In the genomic region with DNA sequence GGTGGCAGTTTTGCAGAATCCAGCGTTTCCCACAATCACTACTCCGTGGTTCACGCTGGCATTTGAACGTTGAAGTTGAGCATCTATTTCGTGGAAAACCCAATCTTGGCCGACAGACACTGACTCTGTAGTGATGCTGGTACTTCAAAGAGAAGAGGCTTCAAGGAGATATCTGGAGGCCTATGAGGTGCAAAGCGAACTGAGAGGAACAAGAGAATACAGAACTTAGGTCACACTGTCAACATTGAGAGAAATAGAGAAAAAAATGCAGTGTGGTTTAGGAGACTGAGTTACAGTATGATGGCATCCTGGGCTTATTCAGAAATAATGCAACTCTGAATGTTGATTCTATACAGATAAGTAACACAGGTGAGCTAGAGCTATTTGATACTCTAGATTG, we compare ENCODE assay signal across 30 cellular contexts. TPM values are rescaled to one million over a fixed set of nuclear protein-coding genes. Genes with fewer than 3 reads are reported as not detected.
DNase-seq lines count a peak whose midpoint lies in the region; ATAC-seq, FAIRE-seq and TF ChIP-seq lines count a peak whose summit lies in the region.
"Had no signal": no experiment of that assay in that cellular context is flagged by ENCODE, and none has a peak within 500 bp of the region (broad histone marks: within the 10 kb centered on the region; RNA-seq: fewer than 3 reads in every experiment).

No MANE protein-coding gene starts in this region.

- H3K4me1 Mint-ChIP-seq in immature natural killer cell = peaks cover 12 to 14% of the 10 kb centered on the region in 2 donors

- TF ChIP-seq POLR2A in HepG2 (IDR thresholded peaks at IDR 0.05; ENCODE audit: insufficient read depth in 1 of 2, low read depth in 2 of 2, low read length in 2 of 2) = no peak
- no peak for TF ChIP-seq POLR2A in right lobe of liver (IDR thresholded peaks at IDR 0.05)
- no peak for TF ChIP-seq POLR2A in spleen (IDR thresholded peaks at IDR 0.05)

- FAIRE-seq in HepG2 (lab: Jason Lieb, UNC) = no peak
- FAIRE-seq: A204.1, GM12878, GM12892, GM18507 had no signal

- H3K27ac ChIP-seq in HepG2 (ENCODE audit: extremely low read length, insufficient read depth, low read length) = no peak overlapping the region
- no peak overlapping the region for H3K27ac ChIP-seq in right lobe of liver
- no peak overlapping the region for H3K27ac ChIP-seq in spleen
- H3K27ac ChIP-seq: BLaER1 had no signal

- no peak overlapping the region for H3K4me2 ChIP-seq in HepG2 (ENCODE audit: low read depth, low read length)
- H3K4me2 ChIP-seq: BLaER1 had no signal

- H3K9ac ChIP-seq in HepG2 (ENCODE audit: insufficient read depth, low read depth, low read length) = no peak overlapping the region
- H3K9ac ChIP-seq: BLaER1 had no signal

- H3K27me3 ChIP-seq in HepG2 (ENCODE audit: control insufficient read depth in 1 of 2, insufficient read depth in 2 of 2, low read length in 2 of 2) (no peaks in the 10 kb centered on the region), right lobe of liver (no peaks in the 10 kb centered on the region), spleen (replicated peaks in 1 of 7) (peaks cover 0 to 17% (median 0%) of the 10 kb centered on the region in 7 donors)
- H3K27me3 ChIP-seq: BLaER1 had no signal

- WGBS in HepG2 (ENCODE audit: low lambda C conversion rate) = 79% methylated on average over 7 of the region's 7 CpGs
- 88% methylated on average over 7 of the region's 7 CpGs for WGBS in right lobe of liver (ENCODE audit: insufficient coverage, low coverage, low lambda C conversion rate, missing lambda C conversion rate)
- 84 to 95% (median 92%) methylated on average over 7 of the region's 7 CpGs for WGBS in spleen, 5 donors

- H3K9me3 Mint-ChIP-seq in immature natural killer cell = no peaks in the 10 kb centered on the region
- H3K9me3 Mint-ChIP-seq: CD4-positive, CD25-positive, alpha-beta regulatory T cell; CD8-positive, alpha-beta memory T cell had no signal

- in situ Hi-C loops in HepG2 (cut with HindIII; ENCODE audit: extremely low pct_ligation_motif_present, low pct_unique_long_range_greater_than_20kb) = loop anchor here (25.0 kb wide), 1 partner anchor 522 kb away; the partner anchor contains the start of gene ZNHIT3

- H3K27me3 Mint-ChIP-seq in immature natural killer cell (ENCODE audit: low read depth in 3 of 3) = peaks cover 0 to 3% (median 0%) of the 10 kb centered on the region in 3 donors
- H3K27me3 Mint-ChIP-seq: CD8-positive, alpha-beta memory T cell had no signal

- peak overlapping the region; percentile 68 for H2AFZ ChIP-seq in HepG2 (ENCODE audit: low read length)

- no peaks in the 10 kb centered on the region for H3K36me3 ChIP-seq in HepG2 (replicated peaks in 1 of 2; ENCODE audit: control insufficient read depth in 1 of 2, insufficient read depth in 2 of 2, low read length in 2 of 2)
- H3K36me3 ChIP-seq in right lobe of liver = no peaks in the 10 kb centered on the region
- no peaks in the 10 kb centered on the region for H3K36me3 ChIP-seq in spleen
- H3K36me3 ChIP-seq: BE2C, BLaER1 had no signal

- peaks cover 3 to 21% (median 7%) of the 10 kb centered on the region in 3 donors for H3K36me3 Mint-ChIP-seq in immature natural killer cell
- H3K36me3 Mint-ChIP-seq: CD14-positive monocyte; CD4-positive, alpha-beta memory T cell; CD4-positive, CD25-positive, alpha-beta regulatory T cell had no signal

- no peak overlapping the region for H3K4me3 ChIP-seq in HepG2 (replicated peaks in 1 of 3; ENCODE audit: insufficient read depth in 1 of 3, low read depth in 2 of 3, low read length in 3 of 3)
- no peak overlapping the region for H3K4me3 ChIP-seq in right lobe of liver
- H3K4me3 ChIP-seq in spleen = no peak overlapping the region
- H3K4me3 ChIP-seq: BLaER1, GM12878 had no signal

- intact Hi-C loops in HepG2 (cut with micrococcal nuclease; ENCODE audit: unreplicated experiment) (no loop called here), right lobe of liver (cut with DNase I) (loop anchor here in 1 of 2 donors (5.0 kb wide), 1 partner anchor 182 kb away; no protein-coding TSS in a partner anchor), spleen (cut with DNase I; ENCODE audit: low total_unique reads) (no loop called here), Right ventricle myocardium inferior (cut with DNase I) (no loop called here)

- H3K27ac Mint-ChIP-seq in immature natural killer cell = peak overlapping the region in 4 of 6 donors; percentile 1 to 55 (median 12)
- H3K27ac Mint-ChIP-seq: CD14-positive monocyte; CD4-positive, alpha-beta memory T cell; CD4-positive, CD25-positive, alpha-beta regulatory T cell had no signal

- DNase-seq in HepG2 (ENCODE audit: low spot score) (no peak), right lobe of liver (no peak), immature natural killer cell (no peak), spleen (no peak), Right ventricle myocardium inferior (ENCODE audit: missing footprints) (no peak)
- DNase-seq: 8988T; ACHN; BE2C; C1 segment of cervical spinal cord; CD4-positive, alpha-beta memory T cell; CD4-positive, CD25-positive, alpha-beta regulatory T cell; CD8-positive, alpha-beta memory T cell; COR-L47; DMS 273 treated with DMSO at 0.1 percent for 48 hours; DMS153; DMS53; DMS79; DND-41; EL; GDM1 had no signal

- TF ChIP-seq RAD21 in HepG2 (CRISPR knock-in tag; IDR thresholded peaks at IDR 0.05) = no peak

- ATAC-seq in HepG2 = no peak
- no peak for ATAC-seq in right lobe of liver
- ATAC-seq in Right ventricle myocardium inferior = no peak
- ATAC-seq: GM12878 had no signal

- no peak overlapping the region for H3K4me3 Mint-ChIP-seq in immature natural killer cell
- H3K4me3 Mint-ChIP-seq: CD14-positive monocyte; CD4-positive, alpha-beta memory T cell; CD4-positive, CD25-positive, alpha-beta regulatory T cell; CD8-positive, alpha-beta memory T cell had no signal

- TF ChIP-seq EP300 in HepG2 (IDR thresholded peaks at IDR 0.05; ENCODE audit: low read depth in 2 of 2, low read length in 2 of 2) (no peak), HepG2 (CRISPR knock-in tag; IDR thresholded peaks at IDR 0.05; ENCODE audit: borderline replicate concordance) (no peak)

- BruUV-seq in HepG2 (replicated peaks; lab: Mats Ljungman, UMichigan) = no TSS peak

- no peaks in the 10 kb centered on the region for H4K20me1 ChIP-seq in HepG2 (ENCODE audit: insufficient read depth, low read length)
- H4K20me1 ChIP-seq: BLaER1 had no signal

- no peaks in the 10 kb centered on the region for H3K79me2 ChIP-seq in HepG2 (ENCODE audit: insufficient read depth, low read length)

- CTCF ChIA-PET in HepG2 (lab: Yijun Ruan, JAX; ENCODE audit: low intra/inter-chr PET ratio, low total read pairs) = no interaction called here

- TF ChIP-seq CTCF in HepG2 (CRISPR knock-in tag; IDR thresholded peaks at IDR 0.05) (no peak), right lobe of liver (IDR thresholded peaks at IDR 0.05) (no peak), spleen (IDR thresholded peaks at IDR 0.05 in 8 of 11, conservative IDR thresholded peaks at IDR 0.05 in 3 of 11) (no peak)

- POLR2A ChIA-PET in HepG2 (lab: Yijun Ruan, JAX) = no interaction called here

- H3K4me1 ChIP-seq in HepG2 (ENCODE audit: insufficient read depth, low read length) (peaks cover 24% of the 10 kb centered on the region), right lobe of liver (peaks cover 0 to 11% (median 7%) of the 10 kb centered on the region in 4 donors), spleen (peaks cover 0 to 8% (median 5%) of the 10 kb centered on the region in 6 donors)
- H3K4me1 ChIP-seq: BE2C, BLaER1 had no signal

- H3K9me3 ChIP-seq in HepG2 (ENCODE audit: low read length) = no peaks in the 10 kb centered on the region
- no peaks in the 10 kb centered on the region for H3K9me3 ChIP-seq in right lobe of liver
- no peaks in the 10 kb centered on the region for H3K9me3 ChIP-seq in spleen
- H3K9me3 ChIP-seq: BE2C, BLaER1 had no signal

RNA-seq across cellular contexts. Expression of gene CCL16, which starts 16.0 kb away (rescaled TPM):
- total RNA-seq in HepG2 (2016; rRNA removed; fragmentation: Illumina TruSeq; extraction: Trizol) = 0.51 and 2.0 TPM in 2 replicates
- total RNA-seq in HepG2 (2016; cell fraction: cytosol; rRNA removed; fragmentation: Illumina TruSeq; extraction: Trizol; ENCODE audit: low read depth) = 0.62 and 0.91 TPM in 2 replicates
- total RNA-seq in HepG2 (2016; cell fraction: insoluble cytoplasmic fraction; rRNA removed; fragmentation: Illumina TruSeq; extraction: Trizol) = 0.71 and 2.3 TPM in 2 replicates
- total RNA-seq in HepG2 (2016; cell fraction: membrane; rRNA removed; fragmentation: Illumina TruSeq; extraction: Trizol) = 0.55 and 0.83 TPM in 2 replicates
- total RNA-seq in HepG2 (2016; cell fraction: nucleus; rRNA removed; fragmentation: Illumina TruSeq; extraction: Trizol) = 1.7 and 2.2 TPM in 2 replicates
- 14.7 and 17.7 TPM in 2 replicates for polyA plus RNA-seq in HepG2 (2011; rRNA removed)
- polyA plus RNA-seq in HepG2 (2011; cell fraction: cytosol; rRNA removed) = 17.4 and 19.0 TPM in 2 replicates
- polyA plus RNA-seq in HepG2 (2011; cell fraction: nucleus; rRNA removed) = 6.6 and 8.9 TPM in 2 replicates
- 7.1 and 20.8 TPM in 2 replicates for polyA plus RNA-seq in HepG2 (2012)
- polyA plus RNA-seq in HepG2 (2016; cell fraction: cytosol; fragmentation: Illumina TruSeq; extraction: Trizol; ENCODE audit: low read depth) = 0.47 and 0.55 TPM in 2 replicates
- 0.69 and 1.0 TPM in 2 replicates for polyA plus RNA-seq in HepG2 (2016; cell fraction: insoluble cytoplasmic fraction; fragmentation: Illumina TruSeq; extraction: Trizol; ENCODE audit: low read depth)
- 0.35 and 0.84 TPM in 2 replicates for polyA plus RNA-seq in HepG2 (2016; cell fraction: membrane; fragmentation: Illumina TruSeq; extraction: Trizol; ENCODE audit: low read depth)
- polyA plus RNA-seq in HepG2 (2016; cell fraction: nucleus; fragmentation: Illumina TruSeq; extraction: Trizol; ENCODE audit: insufficient read depth, low read depth) = 2.5 and 2.7 TPM in 2 replicates
- polyA minus RNA-seq in HepG2 (2011; rRNA and poly(A)+ RNA removed; ENCODE audit: low replicate concordance) = 11.6 TPM in 1 of 2 replicates, not detected in the other
- polyA minus RNA-seq in HepG2 (2011; cell fraction: cytosol; rRNA and poly(A)+ RNA removed) = 6.2 and 9.4 TPM in 2 replicates
- 7.7 and 11.8 TPM in 2 replicates for polyA minus RNA-seq in HepG2 (2011; cell fraction: nucleus; rRNA and poly(A)+ RNA removed)
- total RNA-seq in right lobe of liver = 10 to 100 TPM; 26.5 to 52.6 (median 36.5) TPM
- not detected for polyA plus RNA-seq in immature natural killer cell
- total RNA-seq in spleen = 1 to 10 TPM in 6 of 7 donors, under 1 TPM in 1; 0.32 to 8.4 (median 1.9) TPM
- polyA plus RNA-seq in spleen = 1 to 10 TPM in 1 of 3 donors, under 1 TPM in 2; 0.27 to 1.7 (median 0.37) TPM
- total RNA-seq in Right ventricle myocardium inferior = not detected
- total RNA-seq: A673; CD4-positive, alpha-beta memory T cell; CD4-positive, CD25-positive, alpha-beta regulatory T cell; CD8-positive, alpha-beta memory T cell; Daoy; G401; GM12878 had no signal
- polyA plus RNA-seq: AG04450; CD14-positive monocyte; CD4-positive, alpha-beta memory T cell; CD4-positive, CD25-positive, alpha-beta regulatory T cell; CD8-positive, alpha-beta memory T cell; GM12878 had no signal

RNA-seq across cellular contexts. Expression of gene CCL14, which starts 21.3 kb away (rescaled TPM):
- 1.1 and 1.3 TPM in 2 replicates for total RNA-seq in HepG2 (2016; rRNA removed; fragmentation: Illumina TruSeq; extraction: Trizol)
- 0.18 and 0.61 TPM in 2 replicates for total RNA-seq in HepG2 (2016; cell fraction: cytosol; rRNA removed; fragmentation: Illumina TruSeq; extraction: Trizol; ENCODE audit: low read depth)
- 0.06 and 1.2 TPM in 2 replicates for total RNA-seq in HepG2 (2016; cell fraction: insoluble cytoplasmic fraction; rRNA removed; fragmentation: Illumina TruSeq; extraction: Trizol)
- total RNA-seq in HepG2 (2016; cell fraction: membrane; rRNA removed; fragmentation: Illumina TruSeq; extraction: Trizol) = 0.14 and 0.49 TPM in 2 replicates
- 0.99 and 1.9 TPM in 2 replicates for total RNA-seq in HepG2 (2016; cell fraction: nucleus; rRNA removed; fragmentation: Illumina TruSeq; extraction: Trizol)
- polyA plus RNA-seq in HepG2 (2011; rRNA removed) = 0.86 and 1.7 TPM in 2 replicates
- 0.12 and 0.14 TPM in 2 replicates for polyA plus RNA-seq in HepG2 (2011; cell fraction: cytosol; rRNA removed)
- polyA plus RNA-seq in HepG2 (2011; cell fraction: nucleus; rRNA removed) = 3.6 and 3.7 TPM in 2 replicates
- 0.76 and 1.3 TPM in 2 replicates for polyA plus RNA-seq in HepG2 (2012)
- polyA plus RNA-seq in HepG2 (2016; cell fraction: cytosol; fragmentation: Illumina TruSeq; extraction: Trizol; ENCODE audit: low read depth) = 0.41 and 0.44 TPM in 2 replicates
- 0.74 TPM in 1 of 2 replicates, not detected in the other for polyA plus RNA-seq in HepG2 (2016; cell fraction: insoluble cytoplasmic fraction; fragmentation: Illumina TruSeq; extraction: Trizol; ENCODE audit: low read depth)
- polyA plus RNA-seq in HepG2 (2016; cell fraction: membrane; fragmentation: Illumina TruSeq; extraction: Trizol; ENCODE audit: low read depth) = 0.05 TPM in 1 of 2 replicates, not detected in the other
- 1.6 and 4.2 TPM in 2 replicates for polyA plus RNA-seq in HepG2 (2016; cell fraction: nucleus; fragmentation: Illumina TruSeq; extraction: Trizol; ENCODE audit: insufficient read depth, low read depth)
- 2.0 TPM in 1 of 2 replicates, not detected in the other for polyA minus RNA-seq in HepG2 (2011; rRNA and poly(A)+ RNA removed; ENCODE audit: low replicate concordance)
- not detected in 2 replicates for polyA minus RNA-seq in HepG2 (2011; cell fraction: cytosol; rRNA and poly(A)+ RNA removed)
- 4.8 and 5.7 TPM in 2 replicates for polyA minus RNA-seq in HepG2 (2011; cell fraction: nucleus; rRNA and poly(A)+ RNA removed)
- 100 to 1,000 TPM in 1 of 6 experiments, 10 to 100 TPM in 4, 1 to 10 TPM in 1; 8.9 to 130 (median 30.7) TPM for total RNA-seq in right lobe of liver
- polyA plus RNA-seq in immature natural killer cell = not detected
- 1,000 to 10,000 TPM in 1 of 7 donors, 100 to 1,000 TPM in 6; 279 to 1,219 (median 345) TPM for total RNA-seq in spleen
- 100 to 1,000 TPM in 2 of 3 donors, 10 to 100 TPM in 1; 72.3 to 262 (median 220) TPM for polyA plus RNA-seq in spleen
- 10.3 TPM for total RNA-seq in Right ventricle myocardium inferior
- total RNA-seq: A673; CD4-positive, alpha-beta memory T cell; CD4-positive, CD25-positive, alpha-beta regulatory T cell; CD8-positive, alpha-beta memory T cell; Daoy; G401; GM12878 had no signal
- polyA plus RNA-seq: AG04450; CD14-positive monocyte; CD4-positive, alpha-beta memory T cell; CD4-positive, CD25-positive, alpha-beta regulatory T cell; CD8-positive, alpha-beta memory T cell; GM12878 had no signal

RNA-seq across cellular contexts. Expression of gene LYZL6, which starts 21.8 kb away (rescaled TPM):
- not detected in 2 replicates for total RNA-seq in HepG2 (2016; rRNA removed; fragmentation: Illumina TruSeq; extraction: Trizol)
- not detected in 2 replicates for total RNA-seq in HepG2 (2016; cell fraction: cytosol; rRNA removed; fragmentation: Illumina TruSeq; extraction: Trizol; ENCODE audit: low read depth)
- not detected in 2 replicates for total RNA-seq in HepG2 (2016; cell fraction: insoluble cytoplasmic fraction; rRNA removed; fragmentation: Illumina TruSeq; extraction: Trizol)
- total RNA-seq in HepG2 (2016; cell fraction: membrane; rRNA removed; fragmentation: Illumina TruSeq; extraction: Trizol) = not detected in 2 replicates
- not detected in 2 replicates for total RNA-seq in HepG2 (2016; cell fraction: nucleus; rRNA removed; fragmentation: Illumina TruSeq; extraction: Trizol)
- not detected in 2 replicates for polyA plus RNA-seq in HepG2 (2011; rRNA removed)
- polyA plus RNA-seq in HepG2 (2011; cell fraction: cytosol; rRNA removed) = not detected in 2 replicates
- polyA plus RNA-seq in HepG2 (2011; cell fraction: nucleus; rRNA removed) = not detected in 2 replicates
- not detected in 2 replicates for polyA plus RNA-seq in HepG2 (2012)
- not detected in 2 replicates for polyA plus RNA-seq in HepG2 (2016; cell fraction: cytosol; fragmentation: Illumina TruSeq; extraction: Trizol; ENCODE audit: low read depth)
- polyA plus RNA-seq in HepG2 (2016; cell fraction: insoluble cytoplasmic fraction; fragmentation: Illumina TruSeq; extraction: Trizol; ENCODE audit: low read depth) = not detected in 2 replicates
- polyA plus RNA-seq in HepG2 (2016; cell fraction: membrane; fragmentation: Illumina TruSeq; extraction: Trizol; ENCODE audit: low read depth) = not detected in 2 replicates
- not detected in 2 replicates for polyA plus RNA-seq in HepG2 (2016; cell fraction: nucleus; fragmentation: Illumina TruSeq; extraction: Trizol; ENCODE audit: insufficient read depth, low read depth)
- not detected in 2 replicates for polyA minus RNA-seq in HepG2 (2011; rRNA and poly(A)+ RNA removed; ENCODE audit: low replicate concordance)
- polyA minus RNA-seq in HepG2 (2011; cell fraction: cytosol; rRNA and poly(A)+ RNA removed) = not detected in 2 replicates
- not detected in 2 replicates for polyA minus RNA-seq in HepG2 (2011; cell fraction: nucleus; rRNA and poly(A)+ RNA removed)
- total RNA-seq in right lobe of liver = not detected
- polyA plus RNA-seq in immature natural killer cell = not detected
- total RNA-seq in spleen = not detected
- not detected for polyA plus RNA-seq in spleen
- not detected for total RNA-seq in Right ventricle myocardium inferior
- total RNA-seq: A673; CD4-positive, alpha-beta memory T cell; CD4-positive, CD25-positive, alpha-beta regulatory T cell; CD8-positive, alpha-beta memory T cell; Daoy; G401; GM12878 had no signal
- polyA plus RNA-seq: AG04450; CD14-positive monocyte; CD4-positive, alpha-beta memory T cell; CD4-positive, CD25-positive, alpha-beta regulatory T cell; CD8-positive, alpha-beta memory T cell; GM12878 had no signal

RNA-seq across cellular contexts. Expression of gene RDM1, which starts 34.7 kb away (rescaled TPM):
- total RNA-seq in HepG2 (2016; rRNA removed; fragmentation: Illumina TruSeq; extraction: Trizol) (0.40 TPM in 1 of 2 replicates, not detected in the other), right lobe of liver (not detected), spleen (under 1 TPM in 2 of 7 donors, not detected in 5; 0.52 to 0.82 TPM), Right ventricle myocardium inferior (not detected)
- total RNA-seq in HepG2 (2016; cell fraction: cytosol; rRNA removed; fragmentation: Illumina TruSeq; extraction: Trizol; ENCODE audit: low read depth) = not detected in 2 replicates
- total RNA-seq in HepG2 (2016; cell fraction: insoluble cytoplasmic fraction; rRNA removed; fragmentation: Illumina TruSeq; extraction: Trizol) = 0.09 TPM in 1 of 2 replicates, not detected in the other
- not detected in 2 replicates for total RNA-seq in HepG2 (2016; cell fraction: membrane; rRNA removed; fragmentation: Illumina TruSeq; extraction: Trizol)
- total RNA-seq in HepG2 (2016; cell fraction: nucleus; rRNA removed; fragmentation: Illumina TruSeq; extraction: Trizol) = not detected in 2 replicates
- polyA plus RNA-seq in HepG2 (2011; rRNA removed) (0.14 and 0.28 TPM in 2 replicates), immature natural killer cell (1 to 10 TPM in 1 of 3 donors, under 1 TPM in 1, not detected in 1; 0.82 to 1.7 TPM), spleen (1 to 10 TPM in 1 of 3 donors, under 1 TPM in 2; 0.48 to 2.3 (median 0.52) TPM)
- polyA plus RNA-seq in HepG2 (2011; cell fraction: cytosol; rRNA removed) = 0.09 TPM in 1 of 2 replicates, not detected in the other
- 0.10 TPM in 1 of 2 replicates, not detected in the other for polyA plus RNA-seq in HepG2 (2011; cell fraction: nucleus; rRNA removed)
- 0.55 TPM in 1 of 2 replicates, not detected in the other for polyA plus RNA-seq in HepG2 (2012)
- not detected in 2 replicates for polyA plus RNA-seq in HepG2 (2016; cell fraction: cytosol; fragmentation: Illumina TruSeq; extraction: Trizol; ENCODE audit: low read depth)
- polyA plus RNA-seq in HepG2 (2016; cell fraction: insoluble cytoplasmic fraction; fragmentation: Illumina TruSeq; extraction: Trizol; ENCODE audit: low read depth) = 0.34 TPM in 1 of 2 replicates, not detected in the other
- polyA plus RNA-seq in HepG2 (2016; cell fraction: membrane; fragmentation: Illumina TruSeq; extraction: Trizol; ENCODE audit: low read depth) = not detected in 2 replicates
- not detected in 2 replicates for polyA plus RNA-seq in HepG2 (2016; cell fraction: nucleus; fragmentation: Illumina TruSeq; extraction: Trizol; ENCODE audit: insufficient read depth, low read depth)
- 0.70 and 1.4 TPM in 2 replicates for polyA minus RNA-seq in HepG2 (2011; rRNA and poly(A)+ RNA removed; ENCODE audit: low replicate concordance)
- polyA minus RNA-seq in HepG2 (2011; cell fraction: cytosol; rRNA and poly(A)+ RNA removed) = not detected in 2 replicates
- polyA minus RNA-seq in HepG2 (2011; cell fraction: nucleus; rRNA and poly(A)+ RNA removed) = not detected in 2 replicates
- total RNA-seq: CD4-positive, CD25-positive, alpha-beta regulatory T cell had no signal
- polyA plus RNA-seq: AG04450, CD14-positive monocyte had no signal

RNA-seq across cellular contexts. Expression of gene CCL15, which starts 36.1 kb away (rescaled TPM):
- total RNA-seq in HepG2 (2016; rRNA removed; fragmentation: Illumina TruSeq; extraction: Trizol) (23.2 and 29.2 TPM in 2 replicates), right lobe of liver (10 to 100 TPM; 11.0 to 19.2 (median 16.2) TPM), spleen (not detected), Right ventricle myocardium inferior (not detected)
- 7.6 and 9.4 TPM in 2 replicates for total RNA-seq in HepG2 (2016; cell fraction: cytosol; rRNA removed; fragmentation: Illumina TruSeq; extraction: Trizol; ENCODE audit: low read depth)
- 24.0 and 25.7 TPM in 2 replicates for total RNA-seq in HepG2 (2016; cell fraction: insoluble cytoplasmic fraction; rRNA removed; fragmentation: Illumina TruSeq; extraction: Trizol)
- total RNA-seq in HepG2 (2016; cell fraction: membrane; rRNA removed; fragmentation: Illumina TruSeq; extraction: Trizol) = 17.3 and 18.4 TPM in 2 replicates
- total RNA-seq in HepG2 (2016; cell fraction: nucleus; rRNA removed; fragmentation: Illumina TruSeq; extraction: Trizol) = 24.4 and 27.1 TPM in 2 replicates
- polyA plus RNA-seq in HepG2 (2011; rRNA removed) (37.4 and 45.9 TPM in 2 replicates), immature natural killer cell (not detected), spleen (under 1 TPM; 0.15 to 0.20 (median 0.19) TPM)
- polyA plus RNA-seq in HepG2 (2011; cell fraction: cytosol; rRNA removed) = 32.9 and 35.1 TPM in 2 replicates
- 37.4 and 37.8 TPM in 2 replicates for polyA plus RNA-seq in HepG2 (2011; cell fraction: nucleus; rRNA removed)
- 29.0 and 46.2 TPM in 2 replicates for polyA plus RNA-seq in HepG2 (2012)
- 7.2 and 10.7 TPM in 2 replicates for polyA plus RNA-seq in HepG2 (2016; cell fraction: cytosol; fragmentation: Illumina TruSeq; extraction: Trizol; ENCODE audit: low read depth)
- 25.9 and 27.3 TPM in 2 replicates for polyA plus RNA-seq in HepG2 (2016; cell fraction: insoluble cytoplasmic fraction; fragmentation: Illumina TruSeq; extraction: Trizol; ENCODE audit: low read depth)
- 16.6 and 18.1 TPM in 2 replicates for polyA plus RNA-seq in HepG2 (2016; cell fraction: membrane; fragmentation: Illumina TruSeq; extraction: Trizol; ENCODE audit: low read depth)
- 30.3 and 34.8 TPM in 2 replicates for polyA plus RNA-seq in HepG2 (2016; cell fraction: nucleus; fragmentation: Illumina TruSeq; extraction: Trizol; ENCODE audit: insufficient read depth, low read depth)
- 24.4 TPM in 1 of 2 replicates, not detected in the other for polyA minus RNA-seq in HepG2 (2011; rRNA and poly(A)+ RNA removed; ENCODE audit: low replicate concordance)
- 8.7 and 9.6 TPM in 2 replicates for polyA minus RNA-seq in HepG2 (2011; cell fraction: cytosol; rRNA and poly(A)+ RNA removed)
- 36.2 and 45.1 TPM in 2 replicates for polyA minus RNA-seq in HepG2 (2011; cell fraction: nucleus; rRNA and poly(A)+ RNA removed)
- total RNA-seq: A673; CD4-positive, alpha-beta memory T cell; CD4-positive, CD25-positive, alpha-beta regulatory T cell; CD8-positive, alpha-beta memory T cell; Daoy; G401; GM12878 had no signal
- polyA plus RNA-seq: AG04450; CD14-positive monocyte; CD4-positive, alpha-beta memory T cell; CD4-positive, CD25-positive, alpha-beta regulatory T cell; CD8-positive, alpha-beta memory T cell had no signal
